In the genomic region with DNA sequence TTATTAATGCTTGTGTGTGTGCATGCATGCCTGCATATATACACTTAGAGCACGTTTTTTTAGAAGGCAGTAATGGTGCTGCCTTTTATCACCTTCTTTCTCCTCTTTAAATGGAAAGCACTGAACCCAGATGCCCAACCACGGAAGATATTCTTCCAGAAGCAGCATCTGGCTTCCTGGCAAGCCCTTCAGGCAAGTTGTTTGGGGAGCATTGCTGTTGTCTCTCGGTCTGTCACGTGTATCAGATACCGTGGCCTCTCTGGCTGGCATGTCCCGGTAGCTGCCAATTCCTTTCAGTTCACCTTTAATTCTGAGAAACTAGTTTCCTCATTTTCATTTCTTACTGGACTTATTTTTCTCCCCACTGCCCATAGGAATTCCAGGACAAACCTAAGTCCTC, we compare ENCODE assay signal across 1 cellular context.
TF ChIP-seq lines count a peak whose summit lies in the region.

No MANE protein-coding gene starts in this region.

TF ChIP-seq in K562, 482 proteins besides CTCF, POLR2A, EP300 and RAD21 (continued from another document):
- TF ChIP-seq, protein P1, sequence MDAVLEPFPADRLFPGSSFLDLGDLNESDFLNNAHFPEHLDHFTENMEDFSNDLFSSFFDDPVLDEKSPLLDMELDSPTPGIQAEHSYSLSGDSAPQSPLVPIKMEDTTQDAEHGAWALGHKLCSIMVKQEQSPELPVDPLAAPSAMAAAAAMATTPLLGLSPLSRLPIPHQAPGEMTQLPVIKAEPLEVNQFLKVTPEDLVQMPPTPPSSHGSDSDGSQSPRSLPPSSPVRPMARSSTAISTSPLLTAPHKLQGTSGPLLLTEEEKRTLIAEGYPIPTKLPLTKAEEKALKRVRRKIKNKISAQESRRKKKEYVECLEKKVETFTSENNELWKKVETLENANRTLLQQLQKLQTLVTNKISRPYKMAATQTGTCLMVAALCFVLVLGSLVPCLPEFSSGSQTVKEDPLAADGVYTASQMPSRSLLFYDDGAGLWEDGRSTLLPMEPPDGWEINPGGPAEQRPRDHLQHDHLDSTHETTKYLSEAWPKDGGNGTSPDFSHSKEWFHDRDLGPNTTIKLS (IDR thresholded peaks at IDR 0.05; ENCODE audit: borderline replicate concordance, low read depth): no peak
